ENCODE assay signal across 11 cellular contexts in genomic region chr7:131076711-131077170, GRCh38.
A peak's percentile ranks its signal among the peaks of the same experiment; 100 is the strongest.
DNase-seq lines count a peak whose midpoint lies in the region; FAIRE-seq and TF ChIP-seq lines count a peak whose summit lies in the region.
"Had no signal": no experiment of that assay in that cellular context is flagged by ENCODE, and none has a peak within 500 bp of the region (broad histone marks: within the 10 kb centered on the region; RNA-seq: fewer than 3 reads in every experiment).

No MANE protein-coding gene starts in this region.

- no peak for DNase-seq in activated naive CD4-positive, alpha-beta T cell treated with anti-CD3 and anti-CD28 coated beads, Interleukin-2, amount 10 ng/mL, durations not matched to agents 7 days and 5 days
- DNase-seq in activated naive CD4-positive, alpha-beta T cell treated with Interleukin-2 at 50 U/mL for 16 hours: no peak
- peak; percentile 59 for DNase-seq in astrocyte (ENCODE audit: low read depth)
- DNase-seq in type B pancreatic cell (ENCODE audit: extremely low spot score, unreplicated experiment): no peak
- DNase-seq in erythroblast (lab: John Stamatoyannopoulos, UW): no peak
- DNase-seq in RPMI8226: no peak
- no peak for DNase-seq in stimulated activated CD4-positive, alpha-beta T cell treated with anti-CD3 and anti-CD28 coated beads, Interleukin-12 subunit alpha, Interleukin-12 subunit beta, amount 100 ng/mL, for 4 hours
- DNase-seq: activated effector memory CD4-positive, alpha-beta T cell treated with Interleukin-2 at 50 U/mL for 16 hours; upper lobe of left lung had no signal

- peak in 1 of 2 donors; percentile 2 for TF ChIP-seq RAD21 in liver (IDR thresholded peaks at IDR 0.05)

- CTCF ChIA-PET in activated naive CD4-positive, alpha-beta T cell treated with anti-CD3 and anti-CD28 coated beads, Interleukin-2, amount 10 ng/mL, durations not matched to agents 7 days and 5 days (lab: Charles Lee): no interaction called here

- peak overlapping the region; percentile 66 for H3K27ac Mint-ChIP-seq in activated naive CD4-positive, alpha-beta T cell treated with anti-CD3 and anti-CD28 coated beads, Interleukin-2, amount 10 ng/mL, durations not matched to agents 7 days and 5 days
- H3K27ac Mint-ChIP-seq in astrocyte (ENCODE audit: unreplicated experiment) (peak overlapping the region; percentile 8), type B pancreatic cell (peak overlapping the region; percentile 67)

- TF ChIP-seq CTCF in astrocyte (IDR thresholded peaks at IDR 0.05; ENCODE audit: insufficient read depth, low read depth, low read length): no peak
- no peak for TF ChIP-seq CTCF in liver (IDR thresholded peaks at IDR 0.05; ENCODE audit: low read depth, low read length, missing input control)
- no peak for TF ChIP-seq CTCF in type B pancreatic cell (conservative IDR thresholded peaks at IDR 0.05)

- H3K9me3 ChIP-seq in astrocyte (ENCODE audit: insufficient read depth, low read depth, low read length) (no peaks in the 10 kb centered on the region), liver (ENCODE audit: control insufficient read depth in 4 of 4, low read length in 3 of 4) (no peaks in the 10 kb centered on the region)
- H3K9me3 ChIP-seq: esophagus muscularis mucosa, upper lobe of left lung had no signal

- no peak for FAIRE-seq in astrocyte (lab: Jason Lieb, UNC)

- no peaks in the 10 kb centered on the region for H3K9me3 Mint-ChIP-seq in activated naive CD4-positive, alpha-beta T cell treated with anti-CD3 and anti-CD28 coated beads, Interleukin-2, amount 10 ng/mL, durations not matched to agents 7 days and 5 days
- H3K9me3 Mint-ChIP-seq in astrocyte (ENCODE audit: unreplicated experiment): no peaks in the 10 kb centered on the region
- H3K9me3 Mint-ChIP-seq in type B pancreatic cell: no peaks in the 10 kb centered on the region

- WGBS in liver: 24% methylated on average over 4 of the region's 4 CpGs

- H3K4me1 ChIP-seq in astrocyte (ENCODE audit: insufficient read depth, low read length): peaks cover 26% of the 10 kb centered on the region
- H3K4me1 ChIP-seq in liver (ENCODE audit: control insufficient read depth in 4 of 4, insufficient read depth in 4 of 4, low read length in 3 of 4): peaks cover 7 to 47% (median 40%) of the 10 kb centered on the region in 4 donors

- H3K9ac ChIP-seq in astrocyte (ENCODE audit: low read length) (peak overlapping the region; percentile 57), liver (ENCODE audit: low read depth in 1 of 2, low read length in 2 of 2) (no peak overlapping the region)

- no peak for TF ChIP-seq POLR2A in erythroblast (IDR thresholded peaks at IDR 0.05; ENCODE audit: low read length)

- peaks cover 24% of the 10 kb centered on the region for H3K36me3 Mint-ChIP-seq in activated naive CD4-positive, alpha-beta T cell treated with anti-CD3 and anti-CD28 coated beads, Interleukin-2, amount 10 ng/mL, durations not matched to agents 7 days and 5 days
- H3K36me3 Mint-ChIP-seq in astrocyte (ENCODE audit: low read depth, unreplicated experiment) (peaks cover 5% of the 10 kb centered on the region), type B pancreatic cell (no peaks in the 10 kb centered on the region)

- H3K4me3 ChIP-seq in astrocyte (ENCODE audit: insufficient read depth, low read depth, low read length): no peak overlapping the region
- H3K4me3 ChIP-seq in liver (ENCODE audit: low read depth in 1 of 3, low read length in 3 of 3): no peak overlapping the region
- H3K4me3 ChIP-seq: esophagus muscularis mucosa, upper lobe of left lung had no signal

- no peak overlapping the region for H3K4me3 Mint-ChIP-seq in activated naive CD4-positive, alpha-beta T cell treated with anti-CD3 and anti-CD28 coated beads, Interleukin-2, amount 10 ng/mL, durations not matched to agents 7 days and 5 days
- H3K4me3 Mint-ChIP-seq in astrocyte (ENCODE audit: unreplicated experiment): peak overlapping the region; percentile 10
- peak overlapping the region; percentile 26 for H3K4me3 Mint-ChIP-seq in type B pancreatic cell

- H3K27me3 ChIP-seq in astrocyte (ENCODE audit: insufficient read depth, low read length) (no peaks in the 10 kb centered on the region), liver (ENCODE audit: control insufficient read depth in 4 of 4, insufficient read depth in 4 of 4, low read length in 3 of 4) (no peaks in the 10 kb centered on the region)
- H3K27me3 ChIP-seq: esophagus muscularis mucosa, upper lobe of left lung had no signal

- no peak overlapping the region for H2AFZ ChIP-seq in astrocyte (ENCODE audit: low read depth, low read length)

- H3K27me3 Mint-ChIP-seq in activated naive CD4-positive, alpha-beta T cell treated with anti-CD3 and anti-CD28 coated beads, Interleukin-2, amount 10 ng/mL, durations not matched to agents 7 days and 5 days: no peaks in the 10 kb centered on the region
- H3K27me3 Mint-ChIP-seq in astrocyte (ENCODE audit: low read depth, unreplicated experiment) (no peaks in the 10 kb centered on the region), type B pancreatic cell (no peaks in the 10 kb centered on the region)

- no peaks in the 10 kb centered on the region for H3K36me3 ChIP-seq in astrocyte (ENCODE audit: insufficient read depth, low read length)
- H3K36me3 ChIP-seq in liver (ENCODE audit: control insufficient read depth in 4 of 4, insufficient read depth in 3 of 4, low read depth in 1 of 4, low read length in 3 of 4): peaks cover 0 to 6% (median 2%) of the 10 kb centered on the region in 4 donors

- H3K27ac ChIP-seq in astrocyte (ENCODE audit: low read depth, low read length) (peak overlapping the region; percentile 72), liver (ENCODE audit: low read depth in 1 of 2, low read length in 2 of 2) (peak overlapping the region; percentile 27 to 28)

- peak overlapping the region; percentile 69 for H3K4me2 ChIP-seq in astrocyte (ENCODE audit: low read length)

- peaks cover 13% of the 10 kb centered on the region for H3K4me1 Mint-ChIP-seq in activated naive CD4-positive, alpha-beta T cell treated with anti-CD3 and anti-CD28 coated beads, Interleukin-2, amount 10 ng/mL, durations not matched to agents 7 days and 5 days
- peaks cover 32% of the 10 kb centered on the region for H3K4me1 Mint-ChIP-seq in astrocyte (ENCODE audit: low read depth, unreplicated experiment)
- peaks cover 4% of the 10 kb centered on the region for H3K4me1 Mint-ChIP-seq in type B pancreatic cell (ENCODE audit: unreplicated experiment)

- H4K20me1 ChIP-seq in astrocyte (ENCODE audit: insufficient read depth, low read length): peaks cover 4% of the 10 kb centered on the region

- H3K79me2 ChIP-seq in astrocyte (ENCODE audit: insufficient read depth, low read length): no peaks in the 10 kb centered on the region

TF ChIP-seq in liver, 16 proteins besides CTCF, POLR2A, EP300 and RAD21:
- TF ChIP-seq YY1 (IDR thresholded peaks at IDR 0.05): peak; percentile 42
- TF ChIP-seq FOXA1 (IDR thresholded peaks at IDR 0.05): peak; percentile 38
- TF ChIP-seq NR2F2 (IDR thresholded peaks at IDR 0.05): no peak
- TF ChIP-seq FOXA2 (IDR thresholded peaks at IDR 0.05): no peak
- TF ChIP-seq ZBTB33 (IDR thresholded peaks at IDR 0.05): peak; percentile 23
- peak; percentile 25 for TF ChIP-seq HNF4G (IDR thresholded peaks at IDR 0.05)
- TF ChIP-seq TAF1 (conservative IDR thresholded peaks at IDR 0.05): no peak
- peak; percentile 67 to 85 for TF ChIP-seq HNF4A (conservative IDR thresholded peaks at IDR 0.05)
- peak; percentile 16 to 50 for TF ChIP-seq RXRA (IDR thresholded peaks at IDR 0.05)
- peak; percentile 31 to 56 for TF ChIP-seq JUND (IDR thresholded peaks at IDR 0.05)
- peak; percentile 21 for TF ChIP-seq SP1 (IDR thresholded peaks at IDR 0.05)
TF ChIP-seq in liver: peak in this region for 8.

Comparison
In these comparisons a context has a peak if more than half of its experiments do, and no peak if none do; other contexts are left out.
1. H3K27ac Mint-ChIP-seq: peak in every context shown above with its lines; median percentile 67 in type B pancreatic cell; 66 in activated naive CD4-positive, alpha-beta T cell treated with anti-CD3 and anti-CD28 coated beads, Interleukin-2, amount 10 ng/mL, durations not matched to agents 7 days and 5 days; 8 in astrocyte.